In genomic region chr1:17167783-17168479, GRCh38 we compare ENCODE assay signal across 1 cellular context.
TF ChIP-seq lines count a peak whose summit lies in the region.

No MANE protein-coding gene starts in this region.

TF ChIP-seq in K562, 482 proteins besides CTCF, POLR2A, EP300 and RAD21:
- TF ChIP-seq JUNB (CRISPR knock-in tag; conservative IDR thresholded peaks at IDR 0.05) (no peak), ZNF41 (CRISPR knock-in tag; conservative IDR thresholded peaks at IDR 0.05) (no peak), ADNP (tag; IDR thresholded peaks at IDR 0.05) (peak; percentile 41; the same call in 1 of the 2 replicates), SLC30A9 (CRISPR knock-in tag; IDR thresholded peaks at IDR 0.05) (no peak), SMC3 (conservative IDR thresholded peaks at IDR 0.05; ENCODE audit: insufficient read depth, low read depth, low read length) (no peak), RFX1 (IDR thresholded peaks at IDR 0.05) (no peak), FOXO4 (CRISPR knock-in tag; IDR thresholded peaks at IDR 0.05) (no peak), HMG20A (CRISPR knock-in tag; conservative IDR thresholded peaks at IDR 0.05) (no peak), BCOR (IDR thresholded peaks at IDR 0.05) (0 out of 2 replicates have a peak, but pooled peaks have one; percentile 4), RBM25 (IDR thresholded peaks at IDR 0.05; ENCODE audit: low read depth, low read length, severe bottlenecking) (peak; percentile 63), MBD1 (CRISPR knock-in tag; IDR thresholded peaks at IDR 0.05) (no peak), SRSF1 (IDR thresholded peaks at IDR 0.05; ENCODE audit: low read depth, low read length) (no peak), CHD7 (IDR thresholded peaks at IDR 0.05; ENCODE audit: low read depth, low read length) (no peak), CREB5 (CRISPR knock-in tag; IDR thresholded peaks at IDR 0.05) (no peak), NRF1 (conservative IDR thresholded peaks at IDR 0.05 in 1 of 2, IDR thresholded peaks at IDR 0.05 in 1 of 2) (no peak), ZNF384 (IDR thresholded peaks at IDR 0.05; ENCODE audit: low read depth, low read length) (no peak), ZNF324 (CRISPR knock-in tag; IDR thresholded peaks at IDR 0.05) (no peak)
